In genomic region chr4:14564281-14564680, GRCh38 we compare ENCODE assay signal across 33 cellular contexts.
"Had no signal": no experiment of that assay in that cellular context is flagged by ENCODE, and none has a peak within 500 bp of the region (broad histone marks: within the 10 kb centered on the region; RNA-seq: fewer than 3 reads in every experiment).

No MANE protein-coding gene starts in this region.

- DNase-seq: activated B cell treated with CpG ODN at 0.5 μM for 24 hours; activated CD4-positive, alpha-beta memory T cell treated with anti-CD3 and anti-CD28 coated beads for 36 hours; activated CD4-positive, alpha-beta T cell treated with anti-CD3 and anti-CD28 coated beads for 4 hours; activated CD4-positive, alpha-beta T cell treated with anti-CD3 and anti-CD28 coated beads, Interleukin-2, amount 10 ng/mL, durations not matched to agents 24 days and 14 days; activated CD4-positive, alpha-beta T cell treated with anti-CD3 and anti-CD28 coated beads, Interleukin-2, amount 50 U/mL, for 1 hour; activated CD4-positive, alpha-beta T cell treated with anti-CD3 and anti-CD28 coated beads, Interleukin-2, amount 50 U/mL, for 4 hours; activated CD4-positive, CD25-positive, alpha-beta regulatory T cell treated with anti-CD3 and anti-CD28 coated beads, Interleukin-2, amount 50 U/mL, for 72 hours; activated CD8-positive, alpha-beta memory T cell treated with anti-CD3 and anti-CD28 coated beads, Interleukin-2, amount 50 U/mL, for 4 hours; activated CD8-positive, alpha-beta T cell treated with anti-CD3 and anti-CD28 coated beads for 36 hours; activated effector memory CD4-positive, alpha-beta T cell treated with anti-CD3 and anti-CD28 coated beads, Interleukin-2, amount 50 U/mL, for 16 hours; activated gamma-delta T cell treated with Interleukin-2 at 50 U/mL for 16 hours; activated naive CD4-positive, alpha-beta T cell; activated naive CD4-positive, alpha-beta T cell treated with anti-CD3 and anti-CD28 coated beads for 36 hours; activated naive CD4-positive, alpha-beta T cell treated with anti-CD3 and anti-CD28 coated beads, Interleukin-2, amount 50 U/mL, for 16 hours; activated naive CD8-positive, alpha-beta T cell treated with anti-CD3 and anti-CD28 coated beads for 36 hours; activated T-cell treated with anti-CD3 and anti-CD28 coated beads for 4 hours; activated T-cell treated with anti-CD3 and anti-CD28 coated beads, Interleukin-2, amount 50 U/mL, for 1 hour; activated T-cell treated with anti-CD3 and anti-CD28 coated beads, Interleukin-2, amount 50 U/mL, for 4 hours; activated T-cell treated with anti-CD3 and anti-CD28 coated beads, Interleukin-2, amount 50 U/mL, for 72 hours; adrenal gland; amniotic stem cell; aorta; body of pancreas; brain microvascular endothelial cell; central memory CD4-positive, alpha-beta T cell; T-helper 2 cell; T-helper 9 cell had no signal

- ATAC-seq: activated CD8-positive, alpha-beta T cell treated with anti-CD3 and anti-CD28 coated beads for 36 hours; activated naive CD4-positive, alpha-beta T cell treated with anti-CD3 and anti-CD28 coated beads, Interleukin-2, amount 50 U/mL, for 72 hours; activated T-cell treated with anti-CD3 and anti-CD28 coated beads, Interleukin-2, amount 50 U/mL, for 4 hours; activated T-cell treated with anti-CD3 and anti-CD28 coated beads, Interleukin-2, amount 50 U/mL, for 72 hours; activated T-helper 17 cell treated with anti-CD3 and anti-CD28 coated beads, Interleukin-2, amount 50 U/mL, for 72 hours; body of pancreas had no signal

- H3K27ac ChIP-seq: adrenal gland, body of pancreas, brain microvascular endothelial cell, breast epithelium, VCaP had no signal

- H3K4me3 ChIP-seq: adrenal gland, body of pancreas, breast epithelium had no signal

- H3K9me3 ChIP-seq: body of pancreas, breast epithelium had no signal

- H3K36me3 ChIP-seq: adrenal gland, brain microvascular endothelial cell, breast epithelium had no signal

- H3K27me3 ChIP-seq: adrenal gland, body of pancreas, brain microvascular endothelial cell, breast epithelium had no signal

- H3K4me1 ChIP-seq: adrenal gland, body of pancreas, breast epithelium had no signal

- FAIRE-seq: astrocyte, TTC549 had no signal
